8 cellular contexts compared by ENCODE assay signal in genomic region chr18:34977787-34978532, GRCh38.
DNase-seq lines count a peak whose midpoint lies in the region; ATAC-seq, FAIRE-seq and TF ChIP-seq lines count a peak whose summit lies in the region.

No MANE protein-coding gene starts in this region.

- peaks cover 0 to 7% (median 0%) of the 10 kb centered on the region in 11 experiments; a peak in 4 of 22 replicates for H4K20me1 ChIP-seq in BLaER1 treated with 17β-estradiol and CSF1 and Interleukin-3, amounts not matched to agents 10 nM and 100 nM

- no peak for FAIRE-seq in kidney (lab: Jason Lieb, UNC)

- no peaks in the 10 kb centered on the region for H3K9me3 ChIP-seq in BLaER1 treated with 17β-estradiol and CSF1 and Interleukin-3, amounts not matched to agents 10 nM and 100 nM (replicated peaks in 1 of 11)
- no peaks in the 10 kb centered on the region for H3K9me3 ChIP-seq in kidney (ENCODE audit: control insufficient read depth in 1 of 2, low read length in 2 of 2)

- peak overlapping the region; percentile 42 to 76 (median 69); a peak in 21 of 22 replicates for H3K9ac ChIP-seq in BLaER1 treated with 17β-estradiol and CSF1 and Interleukin-3, amounts not matched to agents 10 nM and 100 nM
- H3K9ac ChIP-seq in kidney (ENCODE audit: low read length in 2 of 2), result peak overlapping the region in 1 of 2 donors; percentile 76

- H3K4me3 ChIP-seq in BLaER1 treated with 17β-estradiol and CSF1 and Interleukin-3, amounts not matched to agents 10 nM and 100 nM, result peak overlapping the region; percentile 74 to 93 (median 86)
- H3K4me3 ChIP-seq in WI38 (ENCODE audit: low read depth, low read length) (peak overlapping the region; percentile 78), cardiac fibroblast (replicated peaks in 1 of 2; ENCODE audit: low read depth in 2 of 2, low read length in 2 of 2) (peak overlapping the region; percentile 63 to 76), kidney (ENCODE audit: low read length in 2 of 2) (peak overlapping the region; percentile 78)

- ATAC-seq in GM19463 (IDR thresholded peaks at IDR 0.05; ENCODE audit: unreplicated experiment), result peak; percentile 34

- H3K27me3 ChIP-seq in BLaER1 treated with 17β-estradiol and CSF1 and Interleukin-3, amounts not matched to agents 10 nM and 100 nM, result peaks cover 17 to 34% (median 28%) of the 10 kb centered on the region in 11 experiments; a peak in 20 of 22 replicates

- peak overlapping the region; percentile 92 to 100 (median 99) for H3K4me2 ChIP-seq in BLaER1 treated with 17β-estradiol and CSF1 and Interleukin-3, amounts not matched to agents 10 nM and 100 nM

- H3K27ac ChIP-seq in BLaER1 treated with 17β-estradiol and CSF1 and Interleukin-3, amounts not matched to agents 10 nM and 100 nM, result peak overlapping the region in 3 of 11 experiments; percentile 9 to 59 (median 19); a peak in 2 of 22 replicates
- peak overlapping the region in 1 of 2 donors; percentile 2 for H3K27ac ChIP-seq in kidney (ENCODE audit: low read depth in 2 of 2, low read length in 2 of 2)

- peaks cover 14 to 33% (median 21%) of the 10 kb centered on the region in 10 experiments for H3K4me1 ChIP-seq in BLaER1 treated with 17β-estradiol and CSF1 and Interleukin-3, amounts not matched to agents 10 nM and 100 nM
- H3K4me1 ChIP-seq in kidney (ENCODE audit: control insufficient read depth in 1 of 2, insufficient read depth in 1 of 2, low read depth in 1 of 2, low read length in 2 of 2), result peaks cover 0 to 9% of the 10 kb centered on the region in 2 donors

- intact Hi-C loops in kidney (cut with DNase I), result no loop called here

- TF ChIP-seq CTCF in WI38 (IDR thresholded peaks at IDR 0.05; ENCODE audit: low read depth, low read length), result no peak
- no peak for TF ChIP-seq CTCF in cardiac fibroblast (IDR thresholded peaks at IDR 0.05; ENCODE audit: low read depth, low read length)
- TF ChIP-seq CTCF in kidney (IDR thresholded peaks at IDR 0.05; ENCODE audit: borderline replicate concordance, extremely low read depth, insufficient read depth), result no peak

- DNase-seq in Kasumi-1 (lab: John Stamatoyannopoulos, UW), result peak; percentile 30 to 33
- no peak for DNase-seq in cardiac fibroblast (ENCODE audit: low read depth in 2 of 2)
- DNase-seq in kidney, result peak; percentile 83
- peak; percentile 80 for DNase-seq in stimulated activated CD4-positive, alpha-beta T cell treated with anti-CD3 and anti-CD28 coated beads, Interleukin-15, amount 100 ng/mL, for 24 hours
- no peak for DNase-seq in cerebellar nuclear complex (lab: John Stamatoyannopoulos, UW)

- no peaks in the 10 kb centered on the region for H3K36me3 ChIP-seq in BLaER1 treated with 17β-estradiol and CSF1 and Interleukin-3, amounts not matched to agents 10 nM and 100 nM
- H3K36me3 ChIP-seq in kidney (ENCODE audit: control insufficient read depth in 1 of 2, insufficient read depth in 2 of 2, low read length in 2 of 2), result no peaks in the 10 kb centered on the region

Comparison
In these comparisons a context has a peak if more than half of its experiments do, and no peak if none do; other contexts are left out.
1. DNase-seq: peak in Kasumi-1 (2 of 2), kidney (single experiment) and stimulated activated CD4-positive, alpha-beta T cell treated with anti-CD3 and anti-CD28 coated beads, Interleukin-15, amount 100 ng/mL, for 24 hours (single experiment); none in cardiac fibroblast (0 of 2) and cerebellar nuclear complex (0 of 2).
2. Peak in every context shown above with its lines, with median percentiles within 50 percentile points of each other: H3K4me3 ChIP-seq.